Comparison of ENCODE assay signal across 8 cellular contexts in the genomic region with DNA sequence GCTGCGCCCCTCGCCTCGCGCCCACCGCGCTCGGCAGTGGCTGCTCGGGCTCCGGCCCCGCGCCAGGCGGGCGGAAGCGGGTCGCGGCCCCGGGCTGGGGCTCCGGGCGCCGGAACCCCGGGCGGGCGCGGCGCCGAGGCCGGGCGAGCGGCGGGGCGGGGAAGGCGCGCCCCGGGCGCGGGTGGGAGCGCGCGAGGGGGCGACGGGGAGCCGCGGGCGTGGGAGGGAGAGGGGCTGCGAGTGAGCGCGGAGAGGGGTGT. TPM values are rescaled to one million over a fixed set of nuclear protein-coding genes. Genes with fewer than 3 reads are reported as not detected.
DNase-seq lines count a peak whose midpoint lies in the region; ATAC-seq and TF ChIP-seq lines count a peak whose summit lies in the region.

No MANE protein-coding gene starts in this region.

- H3K9me3 Mint-ChIP-seq in Calu3 (ENCODE audit: low read depth, unreplicated experiment) (peaks cover 8% of the 10 kb centered on the region), chondrocyte (ENCODE audit: low read depth) (peaks cover 3% of the 10 kb centered on the region), nephron (peaks cover 9% of the 10 kb centered on the region)

- no peak for TF ChIP-seq CTCF in Calu3 (IDR thresholded peaks at IDR 0.05; ENCODE audit: unreplicated experiment)
- no peak for TF ChIP-seq CTCF in chondrocyte (IDR thresholded peaks at IDR 0.05)
- TF ChIP-seq CTCF in nephron (IDR thresholded peaks at IDR 0.05; ENCODE audit: unreplicated experiment in 3 of 3), result no peak
- TF ChIP-seq CTCF in GM10266 (IDR thresholded peaks at IDR 0.05; ENCODE audit: control insufficient read depth, insufficient read depth, low read depth, missing control alignments), result no peak

- H3K4me1 Mint-ChIP-seq in Calu3 (ENCODE audit: low read depth, unreplicated experiment) (peaks cover 40% of the 10 kb centered on the region), chondrocyte (ENCODE audit: low read depth) (peaks cover 37% of the 10 kb centered on the region), nephron (peaks cover 34% of the 10 kb centered on the region)

- peak overlapping the region; percentile 75 for H3K4me3 Mint-ChIP-seq in Calu3 (ENCODE audit: low read depth, unreplicated experiment)
- peak overlapping the region; percentile 94 for H3K4me3 Mint-ChIP-seq in chondrocyte (ENCODE audit: unreplicated experiment)
- peak overlapping the region; percentile 89 to 99 (median 94) for H3K4me3 Mint-ChIP-seq in nephron

- intact Hi-C loops in Calu3 (cut with micrococcal nuclease; ENCODE audit: unreplicated experiment), result no loop called here

- BruUV-seq in Calu3 (replicated peaks; lab: Mats Ljungman, UMichigan), result no TSS peak

- H3K27me3 Mint-ChIP-seq in Calu3 (ENCODE audit: unreplicated experiment) (no peaks in the 10 kb centered on the region), chondrocyte (ENCODE audit: low read depth) (no peaks in the 10 kb centered on the region), nephron (ENCODE audit: low read depth) (no peaks in the 10 kb centered on the region)

- peak overlapping the region; percentile 98 for H3K27ac Mint-ChIP-seq in Calu3 (ENCODE audit: unreplicated experiment)
- peak overlapping the region; percentile 84 for H3K27ac Mint-ChIP-seq in chondrocyte (ENCODE audit: unreplicated experiment)
- peak overlapping the region in 2 of 3 experiments; percentile 86 to 100 for H3K27ac Mint-ChIP-seq in nephron

- DNase-seq in Calu3, result no peak
- DNase-seq in chondrocyte (ENCODE audit: low spot score), result no peak
- no peak for DNase-seq in NCI-H345 (lab: John Stamatoyannopoulos, UW)
- DNase-seq in GM10266 (ENCODE audit: extremely low spot score), result no peak
- no peak for DNase-seq in activated CD4-positive, alpha-beta T cell treated with anti-CD3 and anti-CD28 coated beads for 4 hours

- ATAC-seq in HG03432 (IDR thresholded peaks at IDR 0.05; ENCODE audit: unreplicated experiment) (peak; percentile 37), GM19328 (IDR thresholded peaks at IDR 0.05; ENCODE audit: unreplicated experiment) (no peak)

- H3K36me3 Mint-ChIP-seq in Calu3 (ENCODE audit: insufficient read depth, unreplicated experiment) (peaks cover 92% of the 10 kb centered on the region), chondrocyte (ENCODE audit: low read depth) (peaks cover 4% of the 10 kb centered on the region), nephron (ENCODE audit: low read depth) (peaks cover 40% of the 10 kb centered on the region)

- CTCF ChIA-PET in Calu3 (lab: Charles Lee), result interaction anchor here (0.9 to 1.5 kb wide), 2 partner anchors 82 to 90 kb away, joined by 3 to 4 read pairs; no protein-coding TSS in a partner anchor

RNA-seq across cellular contexts. Expression of a gene that starts 0.5 kb away (rescaled TPM):
- total RNA-seq in Calu3 (2022) (150 and 156 TPM in 2 replicates), chondrocyte (60.8 to 68.8 TPM (median 62.1 TPM) in 3 replicates)
